8 cellular contexts compared by ENCODE assay signal in genomic region chr1:1779691-1780597, GRCh38. TPM values are rescaled to one million over a fixed set of nuclear protein-coding genes. Genes with fewer than 3 reads are reported as not detected.
A peak's percentile ranks its signal among the peaks of the same experiment; 100 is the strongest.
DNase-seq lines count a peak whose midpoint lies in the region; ATAC-seq and TF ChIP-seq lines count a peak whose summit lies in the region.

No MANE protein-coding gene starts in this region.

- H3K9ac ChIP-seq in OCI-LY1 (ENCODE audit: low read length): peak overlapping the region; percentile 87

- H3K36me3 ChIP-seq in OCI-LY1 (ENCODE audit: insufficient read depth, low read length): peaks cover 18% of the 10 kb centered on the region
- H3K36me3 ChIP-seq in heart right ventricle: peaks cover 0 to 16% (median 2%) of the 10 kb centered on the region in 9 donors
- H3K36me3 ChIP-seq in spleen: peaks cover 0 to 12% (median 4%) of the 10 kb centered on the region in 6 donors

- intact Hi-C loops in heart right ventricle (cut with DNase I) (loop anchor here in 7 of 10 donors (5.0 to 10.0 kb wide), 4 partner anchors 77 to 127 kb away; partner anchors contain the start of gene GNB1 (in 3 of the 7)), spleen (cut with DNase I; ENCODE audit: low total_unique reads) (loop anchor here (10.0 kb wide), 1 partner anchor 115 kb away; the partner anchor contains the start of gene GNB1)

- peak; percentile 83 for DNase-seq in GM13976 (ENCODE audit: low spot score)
- no peak for DNase-seq in HFFc6
- peak; percentile 50 for DNase-seq in activated effector memory CD4-positive, alpha-beta T cell treated with Interleukin-2 at 50 U/mL for 16 hours
- peak in 1 of 2 donors; percentile 42 for DNase-seq in heart right ventricle
- peak; percentile 93 for DNase-seq in spleen
- DNase-seq in SK-N-DZ (ENCODE audit: low spot score): no peak
- DNase-seq in NCI-H524 treated with DMSO at 0.1 percent for 48 hours (lab: John Stamatoyannopoulos, UW): no peak

- WGBS in heart right ventricle, 2 donors: 67 to 70% methylated on average over 19 of the region's 19 CpGs
- WGBS in spleen, 5 donors: 16 to 30% (median 19%) methylated on average over 19 of the region's 19 CpGs

- H3K27ac ChIP-seq in OCI-LY1 (ENCODE audit: low read depth, low read length, poor library complexity, severe bottlenecking) (peak overlapping the region; percentile 100), heart right ventricle (peak overlapping the region in 9 of 10 donors; percentile 6 to 96 (median 93)), spleen (peak overlapping the region; percentile 90 to 99 (median 95))

- H3F3A ChIP-seq in OCI-LY1 (ENCODE audit: insufficient read depth, low read length): peaks cover 12% of the 10 kb centered on the region; the same call in 1 of the 2 replicates

- H3K36me3 Mint-ChIP-seq in HFFc6 (ENCODE audit: low read depth): peaks cover 6% of the 10 kb centered on the region; the same call in 1 of the 2 replicates

- H3K4me2 ChIP-seq in OCI-LY1 (ENCODE audit: low read length): peak overlapping the region; percentile 91

- H3K4me3 Mint-ChIP-seq in HFFc6: peak overlapping the region; percentile 77

- peaks cover 31% of the 10 kb centered on the region for H3K79me2 ChIP-seq in OCI-LY1 (ENCODE audit: insufficient read depth, low read length)

- peaks cover 74% of the 10 kb centered on the region for H3K4me1 ChIP-seq in OCI-LY1 (ENCODE audit: insufficient read depth, low read length, severe bottlenecking)
- H3K4me1 ChIP-seq in heart right ventricle: peaks cover 33 to 85% (median 79%) of the 10 kb centered on the region in 9 donors
- H3K4me1 ChIP-seq in spleen: peaks cover 69 to 96% (median 84%) of the 10 kb centered on the region in 6 donors

- H3K4me3 ChIP-seq in OCI-LY1 (ENCODE audit: low read depth, low read length, poor library complexity, severe bottlenecking): peak overlapping the region; percentile 81
- H3K4me3 ChIP-seq in heart right ventricle: peak overlapping the region in 5 of 10 donors; percentile 10 to 92 (median 83)
- H3K4me3 ChIP-seq in spleen: peak overlapping the region; percentile 64 to 97 (median 88)

- H3K4me1 Mint-ChIP-seq in HFFc6 (ENCODE audit: low read depth): peaks cover 65% of the 10 kb centered on the region

- H3K27me3 ChIP-seq in OCI-LY1 (ENCODE audit: insufficient read depth, low read length): no peaks in the 10 kb centered on the region
- no peaks in the 10 kb centered on the region for H3K27me3 ChIP-seq in heart right ventricle
- H3K27me3 ChIP-seq in spleen (replicated peaks in 1 of 7): no peaks in the 10 kb centered on the region

- H3K9me3 ChIP-seq in OCI-LY1 (ENCODE audit: low read length): no peaks in the 10 kb centered on the region
- H3K9me3 ChIP-seq in heart right ventricle: no peaks in the 10 kb centered on the region
- no peaks in the 10 kb centered on the region for H3K9me3 ChIP-seq in spleen

- peak in 1 of 3 donors; percentile 11 for TF ChIP-seq POLR2A in spleen (IDR thresholded peaks at IDR 0.05)

- in situ Hi-C loops in GM13976 (cut with MboI; ENCODE audit: low sequenced_read_pairs, unreplicated experiment): loop anchor here (10.0 kb wide), 1 partner anchor 125 kb away; no protein-coding TSS in a partner anchor

- H3K9me2 ChIP-seq in OCI-LY1 (ENCODE audit: low read depth, low read length): no peaks in the 10 kb centered on the region

- peaks cover 24% of the 10 kb centered on the region for H3K27me3 Mint-ChIP-seq in HFFc6 (ENCODE audit: insufficient read depth)

- peak; percentile 17 for TF ChIP-seq CTCF in GM13976 (IDR thresholded peaks at IDR 0.05; ENCODE audit: borderline replicate concordance, control extremely low read depth, extremely low read depth, insufficient read depth, missing control alignments)
- no peak for TF ChIP-seq CTCF in HFFc6 (IDR thresholded peaks at IDR 0.05)
- TF ChIP-seq CTCF in OCI-LY1 (IDR thresholded peaks at IDR 0.05; ENCODE audit: low read length): no peak
- no peak for TF ChIP-seq CTCF in heart right ventricle (IDR thresholded peaks at IDR 0.05)
- TF ChIP-seq CTCF in spleen (IDR thresholded peaks at IDR 0.05 in 8 of 11, conservative IDR thresholded peaks at IDR 0.05 in 3 of 11): peak in 1 of 11 experiments; percentile 4

- H2AFZ ChIP-seq in OCI-LY1 (ENCODE audit: low read length): no peak overlapping the region

- ATAC-seq in heart right ventricle: peak in 4 of 8 donors; percentile 5 to 32 (median 12)

- H3K27ac Mint-ChIP-seq in HFFc6: peak overlapping the region; percentile 69

- no peaks in the 10 kb centered on the region for H4K20me1 ChIP-seq in OCI-LY1 (ENCODE audit: insufficient read depth, low read length)

- H3K9me3 Mint-ChIP-seq in HFFc6: no peaks in the 10 kb centered on the region

RNA-seq across cellular contexts. Expression of gene NADK, which starts 1.7 kb away (rescaled TPM):
- 10 to 100 TPM; 50.3 to 68.8 (median 54.8) TPM for total RNA-seq in HFFc6 (2021; fragmentation: NEBNext Ultra II Directional; extraction: Animal tissue kit (Norgen Biotek cat#: 25700))
- total RNA-seq in heart right ventricle: 10 to 100 TPM; 15.2 to 40.2 (median 21.9) TPM
- 10 to 100 TPM; 26.2 to 37.5 TPM for polyA plus RNA-seq in heart right ventricle
- total RNA-seq in spleen: 100 to 1,000 TPM; 155 to 271 (median 207) TPM
- polyA plus RNA-seq in spleen: 100 to 1,000 TPM in 1 of 3 donors, 10 to 100 TPM in 2; 62.6 to 155 (median 83.8) TPM
- polyA plus RNA-seq in SK-N-DZ (2014; cell fraction: cytosol; rRNA removed): 58.1 and 62.6 TPM in 2 replicates
- 154 and 166 TPM in 2 replicates for polyA plus RNA-seq in SK-N-DZ (2014; cell fraction: nucleus; rRNA removed)

RNA-seq across cellular contexts. Expression of gene CDK11A, which starts 55.8 kb away (rescaled TPM):
- total RNA-seq in HFFc6 (2021; fragmentation: NEBNext Ultra II Directional; extraction: Animal tissue kit (Norgen Biotek cat#: 25700)): 10 to 100 TPM; 23.1 to 27.2 (median 25.0) TPM
- total RNA-seq in heart right ventricle (10 to 100 TPM; 11.6 to 26.3 (median 15.3) TPM), spleen (100 to 1,000 TPM in 1 of 7 donors, 10 to 100 TPM in 6; 54.2 to 101 (median 77.1) TPM)
- polyA plus RNA-seq in heart right ventricle (10 to 100 TPM; 13.0 to 88.3 TPM), spleen (100 to 1,000 TPM in 1 of 3 donors, 10 to 100 TPM in 2; 29.3 to 123 (median 70.1) TPM)
- polyA plus RNA-seq in SK-N-DZ (2014; cell fraction: cytosol; rRNA removed): 6.4 and 7.5 TPM in 2 replicates
- polyA plus RNA-seq in SK-N-DZ (2014; cell fraction: nucleus; rRNA removed): 86.9 and 154 TPM in 2 replicates

Comparison
In these comparisons a context has a peak if more than half of its experiments do, and no peak if none do; other contexts are left out.
1. DNase-seq: peak in GM13976 (single experiment), activated effector memory CD4-positive, alpha-beta T cell treated with Interleukin-2 at 50 U/mL for 16 hours (single experiment) and spleen (single experiment); none in HFFc6 (single experiment), SK-N-DZ (single experiment) and NCI-H524 treated with DMSO at 0.1 percent for 48 hours (single experiment).
2. Peak in every context shown above with its lines, with median percentiles within 50 percentile points of each other: H3K27ac ChIP-seq.